ENCODE assay signal across 9 cellular contexts in the genomic region with DNA sequence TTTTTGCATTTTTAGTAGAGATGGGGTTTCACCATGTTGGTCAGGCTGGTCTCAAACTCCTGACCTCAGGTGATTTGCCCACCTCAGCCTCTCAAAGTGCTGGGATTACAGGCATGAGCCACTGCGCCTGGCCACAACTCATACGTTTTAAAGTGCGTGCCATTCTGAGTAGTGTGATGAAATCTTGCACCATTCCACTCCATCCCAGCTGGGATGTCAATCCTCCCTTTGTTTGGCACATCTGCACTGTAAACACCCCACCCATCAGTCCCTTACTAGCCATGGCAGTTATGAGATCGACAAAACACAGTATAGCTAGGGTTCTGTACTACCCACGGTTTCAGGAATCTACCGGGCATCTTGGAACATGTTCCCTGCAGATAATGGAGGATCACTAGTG. TPM values are rescaled to one million over a fixed set of nuclear protein-coding genes. Genes with fewer than 3 reads are reported as not detected.
"Had no signal": no experiment of that assay in that cellular context is flagged by ENCODE, and none has a peak within 500 bp of the region (broad histone marks: within the 10 kb centered on the region; RNA-seq: fewer than 3 reads in every experiment).

No MANE protein-coding gene starts in this region.

RNA-seq across cellular contexts. Expression of gene OR1I1, which starts 16.0 kb away (rescaled TPM):
- total RNA-seq: HT1080, LHCN-M2, MCF 10A, NCI-H460, PC-9, Peyer's patch, Right ventricle myocardium inferior, RPMI7951, SJCRH30 had no signal

RNA-seq across cellular contexts. Expression of gene CASP14, which starts 48.7 kb away (rescaled TPM):
- total RNA-seq: LHCN-M2, MCF 10A, NCI-H460, Peyer's patch, Right ventricle myocardium inferior had no signal
